ENCODE assay signal across 9 cellular contexts in the genomic region with DNA sequence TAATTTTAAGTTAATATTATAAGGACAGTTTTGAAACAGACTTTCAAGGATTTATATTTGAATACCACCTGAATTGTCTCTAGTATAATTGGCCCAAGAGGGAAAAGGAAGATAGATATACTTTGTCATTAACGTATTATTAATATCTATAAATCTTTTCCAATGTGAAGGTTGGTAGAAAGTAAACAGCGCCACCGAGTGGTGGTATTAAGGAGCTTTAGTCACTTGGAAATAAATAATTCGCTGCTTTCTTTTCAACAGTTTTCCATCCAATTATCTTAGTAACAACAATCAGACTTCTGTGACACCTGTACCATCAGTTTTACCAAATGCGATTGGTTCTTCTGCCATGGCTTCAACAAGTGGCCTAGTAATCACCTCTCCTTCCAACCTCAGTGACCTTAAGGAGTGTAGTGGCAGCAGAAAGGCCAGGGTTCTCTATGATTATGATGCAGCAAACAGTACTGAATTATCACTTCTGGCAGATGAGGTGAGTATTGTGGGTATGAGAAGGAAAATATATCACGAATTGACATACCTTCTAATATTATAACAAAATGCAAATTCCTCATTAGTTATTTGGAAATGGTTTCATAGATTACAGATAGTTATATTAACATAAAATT. TPM values are rescaled to one million over a fixed set of nuclear protein-coding genes. Genes with fewer than 3 reads are reported as not detected.
DNase-seq lines count a peak whose midpoint lies in the region; ATAC-seq and TF ChIP-seq lines count a peak whose summit lies in the region.
"Had no signal": no experiment of that assay in that cellular context is flagged by ENCODE, and none has a peak within 500 bp of the region (broad histone marks: within the 10 kb centered on the region; RNA-seq: fewer than 3 reads in every experiment).

No MANE protein-coding gene starts in this region.

- peaks cover 16% of the 10 kb centered on the region for H3K36me3 ChIP-seq in CD8-positive, alpha-beta memory T cell (ENCODE audit: insufficient read depth, low read length)
- H3K36me3 ChIP-seq in HAP-1 (replicated peaks) (peaks cover 5% of the 10 kb centered on the region), endodermal cell (ENCODE audit: control insufficient read depth, insufficient read depth, low read length) (peaks cover 74% of the 10 kb centered on the region)

- H3K27ac ChIP-seq in CD8-positive, alpha-beta memory T cell (ENCODE audit: low read depth, low read length): no peak overlapping the region
- H3K27ac ChIP-seq in endodermal cell (ENCODE audit: low read depth, low read length): no peak overlapping the region
- H3K27ac ChIP-seq: SK-N-MC had no signal

- peaks cover 5 to 7% (median 5%) of the 10 kb centered on the region in 3 donors for H3K4me1 Mint-ChIP-seq in CD8-positive, alpha-beta memory T cell
- H3K4me1 Mint-ChIP-seq in endodermal cell (peaks cover 5% of the 10 kb centered on the region), osteocyte (ENCODE audit: unreplicated experiment) (no peaks in the 10 kb centered on the region)

- no peaks in the 10 kb centered on the region for H3K9me3 Mint-ChIP-seq in CD8-positive, alpha-beta memory T cell
- H3K9me3 Mint-ChIP-seq in endodermal cell (no peaks in the 10 kb centered on the region), osteocyte (ENCODE audit: unreplicated experiment) (no peaks in the 10 kb centered on the region)

- no peaks in the 10 kb centered on the region for H3K9me3 ChIP-seq in CD8-positive, alpha-beta memory T cell (ENCODE audit: low read length)
- no peaks in the 10 kb centered on the region for H3K9me3 ChIP-seq in HAP-1
- no peaks in the 10 kb centered on the region for H3K9me3 ChIP-seq in endodermal cell (ENCODE audit: control insufficient read depth, low read length)

- WGBS in endodermal cell (ENCODE audit: insufficient coverage in 1 of 2, insufficient read length in 1 of 2), 2 experiments: 44% methylated on average over 4 of the region's 6 CpGs; no CpG with 5 or more reads in 1 of the 2 experiments

- POLR2A ChIA-PET in CD8-positive, alpha-beta memory T cell (lab: Charles Lee): no interaction called here

- no peaks in the 10 kb centered on the region for H3K27me3 ChIP-seq in CD8-positive, alpha-beta memory T cell (ENCODE audit: insufficient read depth, low read length, poor library complexity, severe bottlenecking)
- H3K27me3 ChIP-seq in HAP-1 (ENCODE audit: low read depth) (no peaks in the 10 kb centered on the region), endodermal cell (ENCODE audit: control insufficient read depth, insufficient read depth, low read length, poor library complexity, severe bottlenecking) (no peaks in the 10 kb centered on the region)

- ATAC-seq in GM21423 (IDR thresholded peaks at IDR 0.05; ENCODE audit: unreplicated experiment) (no peak), HG03159 (IDR thresholded peaks at IDR 0.05; ENCODE audit: unreplicated experiment) (no peak), HG02973 (IDR thresholded peaks at IDR 0.05; ENCODE audit: unreplicated experiment) (no peak)

- H3K27ac Mint-ChIP-seq in CD8-positive, alpha-beta memory T cell: peak overlapping the region in 1 of 8 donors; percentile 54
- no peak overlapping the region for H3K27ac Mint-ChIP-seq in endodermal cell
- no peak overlapping the region for H3K27ac Mint-ChIP-seq in osteocyte (ENCODE audit: unreplicated experiment)

- TF ChIP-seq CTCF in endodermal cell (conservative IDR thresholded peaks at IDR 0.05): peak; percentile 92
- peak; percentile 69 for TF ChIP-seq CTCF in osteocyte (IDR thresholded peaks at IDR 0.05)

- H3K36me3 Mint-ChIP-seq in CD8-positive, alpha-beta memory T cell: peaks cover 10 to 43% (median 14%) of the 10 kb centered on the region in 3 donors
- peaks cover 39% of the 10 kb centered on the region for H3K36me3 Mint-ChIP-seq in endodermal cell (ENCODE audit: low read depth)
- peaks cover 27% of the 10 kb centered on the region for H3K36me3 Mint-ChIP-seq in osteocyte (ENCODE audit: unreplicated experiment)

- DNase-seq in CD8-positive, alpha-beta memory T cell: peak; percentile 20 to 58 (median 29)
- DNase-seq in HAP-1 (ENCODE audit: low spot score in 2 of 2): peak; percentile 51 to 55
- peak; percentile 43 for DNase-seq in T follicular helper cell (ENCODE audit: low read depth)
- DNase-seq in endodermal cell: no peak
- DNase-seq in osteocyte (ENCODE audit: extremely low spot score, unreplicated experiment): no peak

- no peak overlapping the region for H3K9ac ChIP-seq in endodermal cell (ENCODE audit: extremely low read depth, low read length, poor library complexity, severe bottlenecking)

- CTCF ChIA-PET in CD8-positive, alpha-beta memory T cell (lab: Charles Lee): interaction anchor here (0.7 to 1.0 kb wide), 2 partner anchors 38 to 39 kb away, joined by 3 read pairs; partner anchors contain the start of gene SH3GLB1

- no peaks in the 10 kb centered on the region for H3K27me3 Mint-ChIP-seq in CD8-positive, alpha-beta memory T cell
- H3K27me3 Mint-ChIP-seq in endodermal cell (ENCODE audit: insufficient read depth): no peaks in the 10 kb centered on the region
- H3K27me3 Mint-ChIP-seq in osteocyte (ENCODE audit: unreplicated experiment): no peaks in the 10 kb centered on the region

- peaks cover 11% of the 10 kb centered on the region for H3K4me1 ChIP-seq in CD8-positive, alpha-beta memory T cell (ENCODE audit: insufficient read depth, low read length)
- no peaks in the 10 kb centered on the region for H3K4me1 ChIP-seq in HAP-1
- no peaks in the 10 kb centered on the region for H3K4me1 ChIP-seq in endodermal cell (ENCODE audit: control insufficient read depth, insufficient read depth, low read length)

- in situ Hi-C loops in HAP-1 (cut with MboI; ENCODE audit: low sequenced_read_pairs): no loop called here

- no peak overlapping the region for H3K4me3 Mint-ChIP-seq in CD8-positive, alpha-beta memory T cell
- H3K4me3 Mint-ChIP-seq in endodermal cell (no peak overlapping the region), osteocyte (ENCODE audit: unreplicated experiment) (no peak overlapping the region)

- H3K4me3 ChIP-seq in CD8-positive, alpha-beta memory T cell (ENCODE audit: low read length): no peak overlapping the region
- no peak overlapping the region for H3K4me3 ChIP-seq in HAP-1
- H3K4me3 ChIP-seq in endodermal cell (ENCODE audit: low read length): no peak overlapping the region
- H3K4me3 ChIP-seq: SK-N-MC had no signal

RNA-seq across cellular contexts. Expression of gene SH3GLB1, which starts 37.7 kb away (rescaled TPM):
- 10 to 100 TPM; 66.3 to 69.7 TPM for total RNA-seq in CD8-positive, alpha-beta memory T cell
- 48.6 TPM for polyA plus RNA-seq in CD8-positive, alpha-beta memory T cell
- total RNA-seq in endodermal cell: 10 to 100 TPM; 52.5 to 64.8 TPM
- 36.0 TPM for polyA plus RNA-seq in endodermal cell (2013, experiment 1 of 2)
- polyA plus RNA-seq in endodermal cell (2013, experiment 2 of 2): 37.3 TPM
- 80.5 and 81.8 TPM in 2 replicates for total RNA-seq in osteocyte

Comparison
In these comparisons a context has a peak if more than half of its experiments do, and no peak if none do; other contexts are left out.
1. DNase-seq: peak in CD8-positive, alpha-beta memory T cell (5 of 5), HAP-1 (2 of 2) and T follicular helper cell (single experiment); none in endodermal cell (single experiment) and osteocyte (single experiment).